Comparison of ENCODE assay signal across 14 cellular contexts in genomic region chr6:88651400-88651799, GRCh38.
A peak's percentile ranks its signal among the peaks of the same experiment; 100 is the strongest.
DNase-seq lines count a peak whose midpoint lies in the region; ATAC-seq, FAIRE-seq and TF ChIP-seq lines count a peak whose summit lies in the region.
"Had no signal": no experiment of that assay in that cellular context is flagged by ENCODE, and none has a peak within 500 bp of the region (broad histone marks: within the 10 kb centered on the region; RNA-seq: fewer than 3 reads in every experiment).

No MANE protein-coding gene starts in this region.

- no peaks in the 10 kb centered on the region for H3K4me1 ChIP-seq in small intestine (ENCODE audit: control insufficient read depth in 2 of 2, insufficient read depth in 1 of 2, low read depth in 1 of 2, low read length in 1 of 2)
- H3K4me1 ChIP-seq in Peyer's patch: no peaks in the 10 kb centered on the region
- H3K4me1 ChIP-seq: BLaER1, Caco-2 had no signal

- no peak for TF ChIP-seq POLR2A in Peyer's patch (IDR thresholded peaks at IDR 0.05)

- FAIRE-seq in G401.6 (lab: Jason Lieb, UNC): peak; percentile 42
- peak; percentile 47 for FAIRE-seq in RCC 7860 (lab: Jason Lieb, UNC)
- FAIRE-seq in endometrium (lab: Jason Lieb, UNC): peak; percentile 43
- peak; percentile 44 for FAIRE-seq in small intestine (lab: Jason Lieb, UNC)

- H3K27ac ChIP-seq in small intestine (ENCODE audit: low read depth in 1 of 2, low read length in 1 of 2): no peak overlapping the region
- no peak overlapping the region for H3K27ac ChIP-seq in Peyer's patch
- H3K27ac ChIP-seq: BLaER1 had no signal

- no peaks in the 10 kb centered on the region for H3K9me3 ChIP-seq in small intestine (ENCODE audit: control insufficient read depth, low read depth)
- H3K9me3 ChIP-seq in Peyer's patch: no peaks in the 10 kb centered on the region
- H3K9me3 ChIP-seq: BLaER1, Caco-2 had no signal

- no peak for DNase-seq in RCC 7860 (ENCODE audit: low spot score)
- no peak for DNase-seq in small intestine
- no peak for DNase-seq in NCI-H446 (lab: John Stamatoyannopoulos, UW)
- no peak for DNase-seq in Peyer's patch
- DNase-seq: AML-193; Caco-2; CD8-positive, alpha-beta memory T cell; DND-41; H7 had no signal

- ATAC-seq in GM19328 (IDR thresholded peaks at IDR 0.05; ENCODE audit: unreplicated experiment): no peak
- ATAC-seq: GM23338 had no signal

- H3K36me3 ChIP-seq in small intestine (ENCODE audit: control insufficient read depth in 2 of 2, insufficient read depth in 2 of 2, low read length in 2 of 2) (no peaks in the 10 kb centered on the region), Peyer's patch (no peaks in the 10 kb centered on the region)
- H3K36me3 ChIP-seq: BLaER1 had no signal

- TF ChIP-seq CTCF in Peyer's patch (IDR thresholded peaks at IDR 0.05): no peak

- H3K4me3 ChIP-seq in small intestine (ENCODE audit: low read depth in 1 of 2, low read length in 2 of 2): no peak overlapping the region
- no peak overlapping the region for H3K4me3 ChIP-seq in Peyer's patch
- H3K4me3 ChIP-seq: BLaER1, GM23338 had no signal

- H3K27me3 ChIP-seq in small intestine (ENCODE audit: control insufficient read depth in 2 of 2, insufficient read depth in 2 of 2, low read length in 2 of 2) (no peaks in the 10 kb centered on the region), Peyer's patch (no peaks in the 10 kb centered on the region)
- H3K27me3 ChIP-seq: BLaER1 had no signal
